21 cellular contexts compared by ENCODE assay signal in genomic region chr10:50613726-50614443, GRCh38. TPM values are rescaled to one million over a fixed set of nuclear protein-coding genes. Genes with fewer than 3 reads are reported as not detected.
DNase-seq lines count a peak whose midpoint lies in the region; ATAC-seq, FAIRE-seq and TF ChIP-seq lines count a peak whose summit lies in the region.
"Had no signal": no experiment of that assay in that cellular context is flagged by ENCODE, and none has a peak within 500 bp of the region (broad histone marks: within the 10 kb centered on the region; RNA-seq: fewer than 3 reads in every experiment).

No MANE protein-coding gene starts in this region.

- peak overlapping the region; percentile 30 for H3K27ac ChIP-seq in right cardiac atrium (ENCODE audit: low read length)
- peak overlapping the region; percentile 56 for H3K27ac ChIP-seq in VCaP
- H3K27ac ChIP-seq in thyroid gland: peak overlapping the region; percentile 49 to 79 (median 78)
- no peak overlapping the region for H3K27ac ChIP-seq in small intestine (ENCODE audit: low read depth in 1 of 2, low read length in 1 of 2)
- H3K27ac ChIP-seq: breast epithelium, gastroesophageal sphincter, HL-60, right atrium auricular region had no signal

- no peaks in the 10 kb centered on the region for H3K9me3 ChIP-seq in right cardiac atrium (ENCODE audit: control insufficient read depth, low read length)
- no peaks in the 10 kb centered on the region for H3K9me3 ChIP-seq in thyroid gland
- no peaks in the 10 kb centered on the region for H3K9me3 ChIP-seq in small intestine (ENCODE audit: control insufficient read depth, low read depth)
- H3K9me3 ChIP-seq: A549, breast epithelium, gastroesophageal sphincter, right atrium auricular region, testis had no signal

- H3K36me3 ChIP-seq in thyroid gland (no peaks in the 10 kb centered on the region), small intestine (ENCODE audit: control insufficient read depth in 2 of 2, insufficient read depth in 2 of 2, low read length in 2 of 2) (no peaks in the 10 kb centered on the region)
- H3K36me3 ChIP-seq: breast epithelium, gastroesophageal sphincter, right atrium auricular region had no signal

- no peak for DNase-seq in right cardiac atrium
- DNase-seq in cardiac septum (ENCODE audit: low spot score): no peak
- no peak for DNase-seq in left lobe of liver (ENCODE audit: low spot score)
- DNase-seq in thyroid gland: peak; percentile 49 to 56
- DNase-seq in A172 (ENCODE audit: low spot score): no peak
- no peak for DNase-seq in HPDE6-E6E7 (ENCODE audit: extremely low spot score)
- no peak for DNase-seq in small intestine
- DNase-seq: AML-193; amniotic stem cell; GOT3; stimulated activated CD8-positive, alpha-beta memory T cell treated with anti-CD3 and anti-CD28 coated beads, Interleukin-4, amount 100 ng/mL, for 48 hours; testis had no signal

- no peak for TF ChIP-seq POLR2A in thyroid gland (IDR thresholded peaks at IDR 0.05)

- no peak for FAIRE-seq in small intestine (lab: Jason Lieb, UNC)
- FAIRE-seq: A549, endothelial cell of umbilical vein, urothelium cell line had no signal

- H3K4me1 ChIP-seq in right cardiac atrium (ENCODE audit: control insufficient read depth, insufficient read depth, low read length) (peaks cover 17% of the 10 kb centered on the region), thyroid gland (peaks cover 51 to 70% of the 10 kb centered on the region in 2 donors), small intestine (ENCODE audit: control insufficient read depth in 2 of 2, insufficient read depth in 1 of 2, low read depth in 1 of 2, low read length in 1 of 2) (no peaks in the 10 kb centered on the region)
- H3K4me1 ChIP-seq: A549 had no signal

- TF ChIP-seq CTCF in VCaP (conservative IDR thresholded peaks at IDR 0.05) (no peak), thyroid gland (IDR thresholded peaks at IDR 0.05) (no peak)

- ATAC-seq in right cardiac atrium: no peak
- peak; percentile 9 for ATAC-seq in left lobe of liver
- ATAC-seq: gastroesophageal sphincter had no signal

- H3K4me3 ChIP-seq in right cardiac atrium (ENCODE audit: low read length): no peak overlapping the region
- H3K4me3 ChIP-seq in thyroid gland (replicated peaks in 1 of 3): no peak overlapping the region
- H3K4me3 ChIP-seq in small intestine (ENCODE audit: low read depth in 1 of 2, low read length in 2 of 2): no peak overlapping the region
- H3K4me3 ChIP-seq: A549, breast epithelium, gastroesophageal sphincter, lung, right atrium auricular region, testis had no signal

- 74% methylated on average over 4 of the region's 4 CpGs for WGBS in right cardiac atrium
- 60 to 66% methylated on average over 4 of the region's 4 CpGs for WGBS in thyroid gland, 2 donors
- 83 to 87% (median 86%) methylated on average over 4 of the region's 4 CpGs for WGBS in small intestine, 3 donors

- no peaks in the 10 kb centered on the region for H3K27me3 ChIP-seq in right cardiac atrium (ENCODE audit: control insufficient read depth, insufficient read depth)
- no peaks in the 10 kb centered on the region for H3K27me3 ChIP-seq in thyroid gland
- no peaks in the 10 kb centered on the region for H3K27me3 ChIP-seq in small intestine (ENCODE audit: control insufficient read depth in 2 of 2, insufficient read depth in 2 of 2, low read length in 2 of 2)
- H3K27me3 ChIP-seq: breast epithelium, gastroesophageal sphincter, right atrium auricular region, testis had no signal

- intact Hi-C loops in right cardiac atrium (cut with DNase I) (loop anchor here in 1 of 4 donors (10.0 kb wide), 1 partner anchor 59 kb away; no protein-coding TSS in a partner anchor), cardiac septum (cut with DNase I) (no loop called here), thyroid gland (cut with DNase I) (loop anchor here (5.0 kb wide), 1 partner anchor 47 kb away; no protein-coding TSS in a partner anchor)

RNA-seq across cellular contexts. Expression of gene SGMS1, which starts 9.9 kb away (rescaled TPM):
- 10 to 100 TPM; 24.5 to 26.0 (median 24.9) TPM for total RNA-seq in right cardiac atrium
- polyA plus RNA-seq in right cardiac atrium: 12.0 TPM
- 24.3 TPM for total RNA-seq in cardiac septum
- total RNA-seq in left lobe of liver: 17.4 TPM
- 10 to 100 TPM; 80.8 to 98.9 (median 90.7) TPM for total RNA-seq in thyroid gland
- total RNA-seq in A172 (2014; rRNA removed; shearing (Covaris generic)): 20.0 and 24.3 TPM in 2 replicates
- 10 to 100 TPM in 2 of 3 donors, 1 to 10 TPM in 1; 7.6 to 12.3 (median 10.5) TPM for polyA plus RNA-seq in small intestine

Comparison
In these comparisons a context has a peak if more than half of its experiments do, and no peak if none do; other contexts are left out.
1. DNase-seq: peak in thyroid gland (2 of 2); none in right cardiac atrium (0 of 3), cardiac septum (single experiment), left lobe of liver (single experiment), A172 (single experiment), HPDE6-E6E7 (single experiment) and small intestine (single experiment).
2. H3K27ac ChIP-seq: peak in right cardiac atrium (single experiment), VCaP (single experiment) and thyroid gland (3 of 3); none in small intestine (0 of 2).